32 cellular contexts compared by ENCODE assay signal in genomic region chr13:90104764-90105163, GRCh38.
"Had no signal": no experiment of that assay in that cellular context is flagged by ENCODE, and none has a peak within 500 bp of the region (broad histone marks: within the 10 kb centered on the region; RNA-seq: fewer than 3 reads in every experiment).

No MANE protein-coding gene starts in this region.

- H3K27ac Mint-ChIP-seq: activated CD4-positive, alpha-beta memory T cell treated with anti-CD3 and anti-CD28 coated beads for 36 hours; activated CD4-positive, alpha-beta T cell treated with anti-CD3 and anti-CD28 coated beads, Interleukin-2, amount 10 ng/mL, durations not matched to agents 24 days and 14 days; activated naive CD4-positive, alpha-beta T cell treated with anti-CD3 and anti-CD28 coated beads, Interleukin-2, amount 50 U/mL, for 24 hours; activated naive CD8-positive, alpha-beta T cell treated with anti-CD3 and anti-CD28 coated beads, Interleukin-2, amount 50 U/mL, for 24 hours; activated T-cell treated with anti-CD3 and anti-CD28 coated beads, Interleukin-2, amount 50 U/mL, for 24 hours; activated T-helper 17 cell treated with anti-CD3 and anti-CD28 coated beads, Interleukin-2, amount 50 U/mL, for 72 hours; immature natural killer cell; memory B cell; stimulated activated naive B cell treated with anti-CD40 and anti-IgM and Interleukin-4, amounts not matched to agents 10 μg/mL and 1 μg/mL and 100 μg/mL, for 72 hours had no signal

- ATAC-seq: activated naive CD8-positive, alpha-beta T cell treated with anti-CD3 and anti-CD28 coated beads, Interleukin-2, amount 50 U/mL, for 24 hours; activated T-helper 17 cell treated with anti-CD3 and anti-CD28 coated beads, Interleukin-2, amount 50 U/mL, for 72 hours; body of pancreas; heart left ventricle; naive thymus-derived CD4-positive, alpha-beta T cell; pancreas; sciatic nerve; stimulated activated naive B cell treated with anti-CD40 and anti-IgM and Interleukin-4, amounts not matched to agents 10 μg/mL and 1 μg/mL and 100 μg/mL, for 72 hours had no signal

- H3K4me1 Mint-ChIP-seq: activated CD4-positive, alpha-beta T cell treated with anti-CD3 and anti-CD28 coated beads, Interleukin-2, amount 10 ng/mL, durations not matched to agents 24 days and 14 days; activated naive CD4-positive, alpha-beta T cell treated with anti-CD3 and anti-CD28 coated beads, Interleukin-2, amount 50 U/mL, for 24 hours; activated naive CD8-positive, alpha-beta T cell treated with anti-CD3 and anti-CD28 coated beads, Interleukin-2, amount 50 U/mL, for 24 hours; activated T-helper 17 cell treated with anti-CD3 and anti-CD28 coated beads, Interleukin-2, amount 50 U/mL, for 72 hours; immature natural killer cell; memory B cell; naive thymus-derived CD4-positive, alpha-beta T cell; stimulated activated naive B cell treated with anti-CD40 and anti-IgM and Interleukin-4, amounts not matched to agents 10 μg/mL and 1 μg/mL and 100 μg/mL, for 72 hours had no signal

- H3K27me3 ChIP-seq: body of pancreas, esophagus muscularis mucosa, foreskin keratinocyte, heart left ventricle, pancreas, stomach, thyroid gland had no signal

- H3K9me3 ChIP-seq: body of pancreas, esophagus muscularis mucosa, pancreas, prostate gland, thyroid gland had no signal

- H3K27ac ChIP-seq: body of pancreas, esophagus muscularis mucosa, foreskin keratinocyte, heart left ventricle, pancreas, prostate gland, stomach, thyroid gland had no signal

- DNase-seq: activated CD4-positive, alpha-beta memory T cell treated with anti-CD3 and anti-CD28 coated beads for 36 hours; activated CD4-positive, alpha-beta T cell treated with anti-CD3 and anti-CD28 coated beads, Interleukin-2, amount 10 ng/mL, durations not matched to agents 24 days and 14 days; activated CD4-positive, CD25-positive, alpha-beta regulatory T cell treated with anti-CD3 and anti-CD28 coated beads, Interleukin-2, amount 50 U/mL, for 72 hours; activated CD8-positive, alpha-beta memory T cell treated with anti-CD3 and anti-CD28 coated beads, Interleukin-2, amount 50 U/mL, for 48 hours; activated gamma-delta T cell treated with Interleukin-2 at 50 U/mL for 16 hours; activated naive CD8-positive, alpha-beta T cell treated with anti-CD3 and anti-CD28 coated beads, Interleukin-2, amount 50 U/mL, for 24 hours; activated T-cell treated with anti-CD3 and anti-CD28 coated beads, Interleukin-2, amount 50 U/mL, for 24 hours; amygdala; body of pancreas; dermis blood vessel endothelial cell; effector CD4-positive, alpha-beta T cell; hypothalamus; immature natural killer cell; kidney; midbrain; naive thymus-derived CD4-positive, alpha-beta T cell; nucleus accumbens; retina; stimulated activated CD4-positive, alpha-beta T cell treated with anti-CD3 and anti-CD28 coated beads, Interleukin-4, amount 100 ng/mL, for 4 hours; stimulated activated naive B cell treated with anti-CD40 and anti-IgM and Interleukin-4, amounts not matched to agents 10 μg/mL and 1 μg/mL and 100 μg/mL, for 72 hours; stomach; thyroid gland had no signal

- H3K4me3 ChIP-seq: body of pancreas, esophagus muscularis mucosa, heart left ventricle, pancreas, prostate gland, skin epidermis, stomach, thyroid gland had no signal

- H3K4me3 Mint-ChIP-seq: activated CD4-positive, alpha-beta memory T cell treated with anti-CD3 and anti-CD28 coated beads for 36 hours; activated CD4-positive, alpha-beta T cell treated with anti-CD3 and anti-CD28 coated beads, Interleukin-2, amount 10 ng/mL, durations not matched to agents 24 days and 14 days; activated naive CD4-positive, alpha-beta T cell treated with anti-CD3 and anti-CD28 coated beads, Interleukin-2, amount 50 U/mL, for 24 hours; activated naive CD8-positive, alpha-beta T cell treated with anti-CD3 and anti-CD28 coated beads, Interleukin-2, amount 50 U/mL, for 24 hours; activated T-cell treated with anti-CD3 and anti-CD28 coated beads, Interleukin-2, amount 50 U/mL, for 24 hours; activated T-helper 17 cell treated with anti-CD3 and anti-CD28 coated beads, Interleukin-2, amount 50 U/mL, for 72 hours; immature natural killer cell; memory B cell; naive thymus-derived CD4-positive, alpha-beta T cell; stimulated activated naive B cell treated with anti-CD40 and anti-IgM and Interleukin-4, amounts not matched to agents 10 μg/mL and 1 μg/mL and 100 μg/mL, for 72 hours had no signal

- H3K36me3 Mint-ChIP-seq: activated CD4-positive, alpha-beta memory T cell treated with anti-CD3 and anti-CD28 coated beads for 36 hours; activated naive CD4-positive, alpha-beta T cell treated with anti-CD3 and anti-CD28 coated beads, Interleukin-2, amount 50 U/mL, for 24 hours; stimulated activated naive B cell treated with anti-CD40 and anti-IgM and Interleukin-4, amounts not matched to agents 10 μg/mL and 1 μg/mL and 100 μg/mL, for 72 hours had no signal

- H3K27me3 Mint-ChIP-seq: activated CD4-positive, alpha-beta memory T cell treated with anti-CD3 and anti-CD28 coated beads for 36 hours; activated CD4-positive, alpha-beta T cell treated with anti-CD3 and anti-CD28 coated beads, Interleukin-2, amount 10 ng/mL, durations not matched to agents 24 days and 14 days; activated naive CD4-positive, alpha-beta T cell treated with anti-CD3 and anti-CD28 coated beads, Interleukin-2, amount 50 U/mL, for 24 hours; activated naive CD8-positive, alpha-beta T cell treated with anti-CD3 and anti-CD28 coated beads, Interleukin-2, amount 50 U/mL, for 24 hours; activated T-cell treated with anti-CD3 and anti-CD28 coated beads, Interleukin-2, amount 50 U/mL, for 24 hours; activated T-helper 17 cell treated with anti-CD3 and anti-CD28 coated beads, Interleukin-2, amount 50 U/mL, for 72 hours; memory B cell; naive thymus-derived CD4-positive, alpha-beta T cell; stimulated activated naive B cell treated with anti-CD40 and anti-IgM and Interleukin-4, amounts not matched to agents 10 μg/mL and 1 μg/mL and 100 μg/mL, for 72 hours had no signal

- H3K36me3 ChIP-seq: esophagus muscularis mucosa, heart left ventricle, pancreas, prostate gland, stomach, thyroid gland had no signal

- H3K4me1 ChIP-seq: body of pancreas, esophagus muscularis mucosa, heart left ventricle, pancreas, prostate gland, stomach, thyroid gland had no signal
